9 cellular contexts compared by ENCODE assay signal in genomic region chr17:82231562-82232321, GRCh38. TPM values are rescaled to one million over a fixed set of nuclear protein-coding genes. Genes with fewer than 3 reads are reported as not detected.
A peak's percentile ranks its signal among the peaks of the same experiment; 100 is the strongest.
DNase-seq lines count a peak whose midpoint lies in the region; ATAC-seq and TF ChIP-seq lines count a peak whose summit lies in the region.
"Had no signal": no experiment of that assay in that cellular context is flagged by ENCODE, and none has a peak within 500 bp of the region (broad histone marks: within the 10 kb centered on the region; RNA-seq: fewer than 3 reads in every experiment).

No MANE protein-coding gene starts in this region.

- H3K4me3 ChIP-seq in CD8-positive, alpha-beta memory T cell (ENCODE audit: low read length) = no peak overlapping the region
- H3K4me3 ChIP-seq in rectal smooth muscle tissue (ENCODE audit: low read length) = peak overlapping the region; percentile 67

- CTCF ChIA-PET in CD8-positive, alpha-beta memory T cell (lab: Charles Lee) = no interaction called here
- CTCF ChIA-PET in activated CD8-positive, alpha-beta T cell treated with anti-CD3 and anti-CD28 coated beads for 36 hours (lab: Charles Lee) = interaction anchor here (1.2 kb wide), 1 partner anchor 13 kb away, joined by 3 read pairs; no protein-coding TSS in a partner anchor

- H3K9me3 ChIP-seq in CD8-positive, alpha-beta memory T cell (ENCODE audit: low read length) = no peaks in the 10 kb centered on the region

- peak overlapping the region; percentile 21 for H3K9ac ChIP-seq in rectal smooth muscle tissue (ENCODE audit: low read length)

- peaks cover 40% of the 10 kb centered on the region for H3K4me1 ChIP-seq in CD8-positive, alpha-beta memory T cell (ENCODE audit: insufficient read depth, low read length)
- peaks cover 14% of the 10 kb centered on the region for H3K4me1 ChIP-seq in rectal smooth muscle tissue (ENCODE audit: control insufficient read depth, insufficient read depth, low read length)

- peak; percentile 2 for ATAC-seq in HG03280 (IDR thresholded peaks at IDR 0.05; ENCODE audit: unreplicated experiment)
- ATAC-seq in activated CD8-positive, alpha-beta T cell treated with anti-CD3 and anti-CD28 coated beads for 36 hours = peak; percentile 15
- peak; percentile 56 for ATAC-seq in left ventricle myocardium superior
- no peak for ATAC-seq in GM19035 (IDR thresholded peaks at IDR 0.05; ENCODE audit: unreplicated experiment)

- no peaks in the 10 kb centered on the region for H3K9me3 Mint-ChIP-seq in CD8-positive, alpha-beta memory T cell
- no peaks in the 10 kb centered on the region for H3K9me3 Mint-ChIP-seq in activated CD8-positive, alpha-beta T cell treated with anti-CD3 and anti-CD28 coated beads for 36 hours
- H3K9me3 Mint-ChIP-seq: T-cell had no signal

- H3K27ac Mint-ChIP-seq in CD8-positive, alpha-beta memory T cell = peak overlapping the region in 1 of 8 donors; percentile 43
- no peak overlapping the region for H3K27ac Mint-ChIP-seq in activated CD8-positive, alpha-beta T cell treated with anti-CD3 and anti-CD28 coated beads for 36 hours
- H3K27ac Mint-ChIP-seq: T-cell had no signal

- peak overlapping the region in 2 of 7 donors; percentile 20 to 32 for H3K4me3 Mint-ChIP-seq in CD8-positive, alpha-beta memory T cell
- H3K4me3 Mint-ChIP-seq in activated CD8-positive, alpha-beta T cell treated with anti-CD3 and anti-CD28 coated beads for 36 hours = peak overlapping the region; percentile 92
- H3K4me3 Mint-ChIP-seq: T-cell had no signal

- no peaks in the 10 kb centered on the region for H3K27me3 ChIP-seq in CD8-positive, alpha-beta memory T cell (ENCODE audit: insufficient read depth, low read length, poor library complexity, severe bottlenecking)
- no peaks in the 10 kb centered on the region for H3K27me3 ChIP-seq in rectal smooth muscle tissue (ENCODE audit: control insufficient read depth, insufficient read depth, low read length)

- H3K27ac ChIP-seq in CD8-positive, alpha-beta memory T cell (ENCODE audit: low read depth, low read length) = peak overlapping the region; percentile 73
- H3K27ac ChIP-seq in rectal smooth muscle tissue (ENCODE audit: low read depth, low read length) = peak overlapping the region; percentile 79

- no peaks in the 10 kb centered on the region for H3K27me3 Mint-ChIP-seq in CD8-positive, alpha-beta memory T cell
- no peaks in the 10 kb centered on the region for H3K27me3 Mint-ChIP-seq in activated CD8-positive, alpha-beta T cell treated with anti-CD3 and anti-CD28 coated beads for 36 hours
- H3K27me3 Mint-ChIP-seq: T-cell had no signal

- POLR2A ChIA-PET in CD8-positive, alpha-beta memory T cell (lab: Charles Lee) = no interaction called here
- POLR2A ChIA-PET in activated CD8-positive, alpha-beta T cell treated with anti-CD3 and anti-CD28 coated beads for 36 hours (lab: Charles Lee) = interaction anchor here (1.4 kb wide), 1 partner anchor 11 kb away, joined by 3 read pairs; no protein-coding TSS in a partner anchor

- no peaks in the 10 kb centered on the region for H3K36me3 Mint-ChIP-seq in CD8-positive, alpha-beta memory T cell
- H3K36me3 Mint-ChIP-seq in activated CD8-positive, alpha-beta T cell treated with anti-CD3 and anti-CD28 coated beads for 36 hours (ENCODE audit: low read depth) = peaks cover 17% of the 10 kb centered on the region
- H3K36me3 Mint-ChIP-seq: T-cell had no signal

- no peak for TF ChIP-seq CTCF in activated CD8-positive, alpha-beta T cell treated with anti-CD3 and anti-CD28 coated beads for 36 hours (IDR thresholded peaks at IDR 0.05)

- peaks cover 5 to 44% (median 15%) of the 10 kb centered on the region in 3 donors for H3K4me1 Mint-ChIP-seq in CD8-positive, alpha-beta memory T cell
- peaks cover 12% of the 10 kb centered on the region for H3K4me1 Mint-ChIP-seq in activated CD8-positive, alpha-beta T cell treated with anti-CD3 and anti-CD28 coated beads for 36 hours (ENCODE audit: low read depth)

- peak in 2 of 5 donors; percentile 31 to 61 for DNase-seq in CD8-positive, alpha-beta memory T cell
- DNase-seq in activated CD8-positive, alpha-beta T cell treated with anti-CD3 and anti-CD28 coated beads for 36 hours = peak; percentile 73
- peak; percentile 88 for DNase-seq in left ventricle myocardium superior
- DNase-seq in NCI-H1105 treated with DMSO at 0.1 percent for 48 hours (lab: John Stamatoyannopoulos, UW) = no peak
- no peak for DNase-seq in activated gamma-delta T cell (lab: John Stamatoyannopoulos, UW)

- no peaks in the 10 kb centered on the region for H3K36me3 ChIP-seq in CD8-positive, alpha-beta memory T cell (ENCODE audit: insufficient read depth, low read length)
- no peaks in the 10 kb centered on the region for H3K36me3 ChIP-seq in rectal smooth muscle tissue (ENCODE audit: control insufficient read depth, insufficient read depth, low read length)

- intact Hi-C loops in activated CD8-positive, alpha-beta T cell treated with anti-CD3 and anti-CD28 coated beads for 36 hours (cut with micrococcal nuclease) = no loop called here
- intact Hi-C loops in left ventricle myocardium superior (cut with micrococcal nuclease) = no loop called here

RNA-seq across cellular contexts. Expression of gene SLC16A3, which starts 2.9 kb away (rescaled TPM):
- total RNA-seq in CD8-positive, alpha-beta memory T cell = 10 to 100 TPM; 27.5 to 31.8 TPM
- 3.3 TPM for polyA plus RNA-seq in CD8-positive, alpha-beta memory T cell
- 100 to 1,000 TPM; 183 to 193 TPM for total RNA-seq in activated CD8-positive, alpha-beta T cell treated with anti-CD3 and anti-CD28 coated beads for 36 hours
- 7.8 TPM for total RNA-seq in left ventricle myocardium superior

RNA-seq across cellular contexts. Expression of gene CCDC57, which starts 19.1 kb away (rescaled TPM):
- 10 to 100 TPM; 69.8 to 77.6 TPM for total RNA-seq in CD8-positive, alpha-beta memory T cell
- polyA plus RNA-seq in CD8-positive, alpha-beta memory T cell = 39.2 TPM
- 10 to 100 TPM; 56.6 to 64.2 TPM for total RNA-seq in activated CD8-positive, alpha-beta T cell treated with anti-CD3 and anti-CD28 coated beads for 36 hours
- total RNA-seq in left ventricle myocardium superior = 8.1 TPM

RNA-seq across cellular contexts. Expression of gene CSNK1D, which starts 41.8 kb away (rescaled TPM):
- total RNA-seq in CD8-positive, alpha-beta memory T cell = 100 to 1,000 TPM; 129 to 141 TPM
- 74.6 TPM for polyA plus RNA-seq in CD8-positive, alpha-beta memory T cell
- total RNA-seq in activated CD8-positive, alpha-beta T cell treated with anti-CD3 and anti-CD28 coated beads for 36 hours = 10 to 100 TPM; 90.6 to 97.0 TPM
- total RNA-seq in left ventricle myocardium superior = 64.4 TPM

Comparison
In these comparisons a context has a peak if more than half of its experiments do, and no peak if none do; other contexts are left out.
1. DNase-seq: peak in activated CD8-positive, alpha-beta T cell treated with anti-CD3 and anti-CD28 coated beads for 36 hours (single experiment) and left ventricle myocardium superior (single experiment); none in NCI-H1105 treated with DMSO at 0.1 percent for 48 hours (single experiment) and activated gamma-delta T cell (single experiment).
2. RNA of gene SLC16A3, which starts 2.9 kb away (total RNA-seq): 183 to 193 TPM in activated CD8-positive, alpha-beta T cell treated with anti-CD3 and anti-CD28 coated beads for 36 hours; 27.5 to 31.8 TPM in CD8-positive, alpha-beta memory T cell and 7.8 TPM in left ventricle myocardium superior (single experiment); every median in the first group is over 4 times any median in the second.